In the genomic region with DNA sequence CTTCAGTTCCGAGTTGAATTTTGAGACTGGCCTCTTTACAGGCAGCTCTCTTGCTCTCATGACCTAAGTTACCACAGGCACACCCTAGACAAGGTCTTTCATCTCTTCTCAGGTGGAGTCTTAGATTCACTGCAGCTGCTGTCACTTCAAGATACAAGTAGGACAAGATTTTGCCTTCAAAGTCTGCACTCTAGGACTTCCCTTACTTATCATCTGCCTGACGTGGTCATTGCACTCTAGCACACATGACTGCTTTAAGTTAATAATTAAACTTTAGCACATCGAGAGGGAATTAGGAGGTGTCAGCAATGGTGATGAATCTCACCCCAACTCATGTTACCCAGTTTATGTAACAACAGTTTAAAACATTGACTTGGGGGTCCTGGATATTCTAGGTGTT, we compare ENCODE assay signal across 25 cellular contexts.
"Had no signal": no experiment of that assay in that cellular context is flagged by ENCODE, and none has a peak within 500 bp of the region (broad histone marks: within the 10 kb centered on the region; RNA-seq: fewer than 3 reads in every experiment).

No MANE protein-coding gene starts in this region.

- H3K27ac ChIP-seq: lower lobe of right lung, stomach, suprapubic skin, vagina, WERI-Rb-1 had no signal

- H3K36me3 Mint-ChIP-seq: brain had no signal

- H3K4me3 Mint-ChIP-seq: activated CD4-positive, alpha-beta T cell treated with anti-CD3 and anti-CD28 coated beads, Interleukin-2, amount 10 ng/mL, durations not matched to agents 7 days and 5 days; activated CD8-positive, alpha-beta T cell treated with anti-CD3 and anti-CD28 coated beads, Interleukin-2, amount 10 ng/mL, durations not matched to agents 7 days and 5 days; brain; dendritic cell treated with granulocyte-macrophage colony-stimulating factor and Interleukin-4, amounts not matched to agents 40 ng/mL and 50 ng/mL, for 4 days; naive thymus-derived CD8-positive, alpha-beta T cell; stimulated activated effector memory CD8-positive, alpha-beta T cell treated with anti-CD3 and anti-CD28 coated beads, Interleukin-12 subunit alpha, Interleukin-12 subunit beta, amount 100 ng/mL, for 72 hours; T-cell; T-helper 2 cell treated with Interferon-gamma antibody and Interleukin-4, amounts not matched to agents 5 μg/mL and 100 μg/mL, for 36 hours had no signal

- H3K36me3 ChIP-seq: WERI-Rb-1 had no signal

- H3K27me3 ChIP-seq: stomach, suprapubic skin, vagina had no signal

- DNase-seq: activated CD4-positive, alpha-beta T cell treated with anti-CD3 and anti-CD28 coated beads, Interleukin-2, amount 10 ng/mL, durations not matched to agents 7 days and 5 days; activated CD4-positive, CD25-positive, alpha-beta regulatory T cell treated with anti-CD3 and anti-CD28 coated beads, Interleukin-2, amount 50 U/mL, for 72 hours; activated CD8-positive, alpha-beta T cell treated with anti-CD3 and anti-CD28 coated beads, Interleukin-2, amount 10 ng/mL, durations not matched to agents 7 days and 5 days; aorta; effector CD4-positive, alpha-beta T cell; foreskin melanocyte; glutamatergic neuron; hippocampal formation; lower lobe of right lung; naive thymus-derived CD8-positive, alpha-beta T cell; stimulated activated CD4-positive, alpha-beta T cell treated with anti-CD3 and anti-CD28 coated beads, Interleukin-2, amount 100 ng/mL, for 24 hours; stomach; T-cell; trophoblast cell; WERI-Rb-1 had no signal

- H3K9me3 ChIP-seq: lower lobe of right lung, stomach, suprapubic skin, vagina had no signal

- H3K27me3 Mint-ChIP-seq: activated CD4-positive, alpha-beta T cell treated with anti-CD3 and anti-CD28 coated beads, Interleukin-2, amount 10 ng/mL, durations not matched to agents 7 days and 5 days; dendritic cell treated with granulocyte-macrophage colony-stimulating factor and Interleukin-4, amounts not matched to agents 40 ng/mL and 50 ng/mL, for 4 days; naive thymus-derived CD8-positive, alpha-beta T cell; progenitor cell of endocrine pancreas; T-cell had no signal

- ATAC-seq: activated CD8-positive, alpha-beta T cell treated with anti-CD3 and anti-CD28 coated beads, Interleukin-2, amount 10 ng/mL, durations not matched to agents 7 days and 5 days; activated naive CD4-positive, alpha-beta T cell treated with anti-CD3 and anti-CD28 coated beads, Interleukin-2, amount 50 U/mL, for 72 hours; esophagus mucosa; lower lobe of right lung; naive thymus-derived CD8-positive, alpha-beta T cell; stimulated activated effector memory CD8-positive, alpha-beta T cell treated with anti-CD3 and anti-CD28 coated beads, Interleukin-12 subunit alpha, Interleukin-12 subunit beta, amount 100 ng/mL, for 72 hours; T-cell had no signal

- H3K4me1 ChIP-seq: lower lobe of right lung, stomach, suprapubic skin, vagina had no signal

- FAIRE-seq: TTC549 had no signal

- H3K9me3 Mint-ChIP-seq: activated CD4-positive, alpha-beta T cell treated with anti-CD3 and anti-CD28 coated beads, Interleukin-2, amount 10 ng/mL, durations not matched to agents 7 days and 5 days; activated naive CD4-positive, alpha-beta T cell treated with anti-CD3 and anti-CD28 coated beads, Interleukin-2, amount 50 U/mL, for 72 hours; brain; dendritic cell treated with granulocyte-macrophage colony-stimulating factor and Interleukin-4, amounts not matched to agents 40 ng/mL and 50 ng/mL, for 4 days; naive thymus-derived CD8-positive, alpha-beta T cell; stimulated activated effector memory CD8-positive, alpha-beta T cell treated with anti-CD3 and anti-CD28 coated beads, Interleukin-12 subunit alpha, Interleukin-12 subunit beta, amount 100 ng/mL, for 72 hours; T-cell; T-helper 2 cell treated with Interferon-gamma antibody and Interleukin-4, amounts not matched to agents 5 μg/mL and 100 μg/mL, for 36 hours had no signal

- H3K4me3 ChIP-seq: lower lobe of right lung, stomach, suprapubic skin, vagina had no signal

- H3K27ac Mint-ChIP-seq: activated CD4-positive, alpha-beta T cell treated with anti-CD3 and anti-CD28 coated beads, Interleukin-2, amount 10 ng/mL, durations not matched to agents 7 days and 5 days; activated CD8-positive, alpha-beta T cell treated with anti-CD3 and anti-CD28 coated beads, Interleukin-2, amount 10 ng/mL, durations not matched to agents 7 days and 5 days; brain; dendritic cell treated with granulocyte-macrophage colony-stimulating factor and Interleukin-4, amounts not matched to agents 40 ng/mL and 50 ng/mL, for 4 days; progenitor cell of endocrine pancreas; stimulated activated effector memory CD8-positive, alpha-beta T cell treated with anti-CD3 and anti-CD28 coated beads, Interleukin-12 subunit alpha, Interleukin-12 subunit beta, amount 100 ng/mL, for 72 hours; T-cell; T-helper 2 cell treated with Interferon-gamma antibody and Interleukin-4, amounts not matched to agents 5 μg/mL and 100 μg/mL, for 36 hours had no signal

- H3K4me1 Mint-ChIP-seq: activated CD4-positive, alpha-beta T cell treated with anti-CD3 and anti-CD28 coated beads, Interleukin-2, amount 10 ng/mL, durations not matched to agents 7 days and 5 days; brain; naive thymus-derived CD8-positive, alpha-beta T cell; stimulated activated effector memory CD8-positive, alpha-beta T cell treated with anti-CD3 and anti-CD28 coated beads, Interleukin-12 subunit alpha, Interleukin-12 subunit beta, amount 100 ng/mL, for 72 hours; T-cell had no signal
